ENCODE assay signal across 8 cellular contexts in the genomic region with DNA sequence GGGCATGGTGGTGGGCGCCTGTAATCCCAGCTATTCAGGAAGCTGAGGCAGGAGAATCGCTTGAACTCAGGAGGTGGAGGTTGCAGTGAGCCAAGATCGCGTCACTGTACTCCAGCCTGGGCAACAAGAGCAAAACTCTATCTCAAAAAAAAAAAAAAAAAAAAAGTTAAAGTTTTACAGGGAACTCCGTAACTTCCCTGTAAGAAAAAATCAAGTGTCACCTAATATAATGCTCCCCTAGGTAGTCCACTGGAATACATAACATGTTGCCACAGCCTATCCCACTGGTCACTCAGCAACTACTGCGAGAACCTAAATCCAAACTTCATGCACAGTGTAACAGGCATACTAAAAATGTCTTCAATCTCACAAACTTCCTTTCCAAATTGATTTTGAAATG. TPM values are rescaled to one million over a fixed set of nuclear protein-coding genes. Genes with fewer than 3 reads are reported as not detected.
DNase-seq lines count a peak whose midpoint lies in the region; ATAC-seq, FAIRE-seq and TF ChIP-seq lines count a peak whose summit lies in the region.
"Not testable (repeated sequence)": the region's sequence is repeated elsewhere in the genome, so short reads cannot be mapped to it uniquely, and the experiment has no call there.

No MANE protein-coding gene starts in this region.

- H3K79me2 ChIP-seq in GM23248 (ENCODE audit: insufficient read depth) (peaks cover 100% of the 10 kb centered on the region), keratinocyte (ENCODE audit: control insufficient read depth, insufficient read depth, low read length) (peaks cover 88% of the 10 kb centered on the region)

- H3K4me3 ChIP-seq in GM23248; keratinocyte (ENCODE audit: control insufficient read depth in 2 of 3, extremely low read depth in 1 of 3, insufficient read depth in 2 of 3, low read depth in 1 of 3, low read length in 3 of 3); lower lobe of right lung: not testable (repeated sequence)
- peak overlapping the region; percentile 26; the same call in 1 of the 2 replicates for H3K4me3 ChIP-seq in LNCaP clone FGC (ENCODE audit: low read depth, low read length)

- not testable (repeated sequence) for H3K9me3 ChIP-seq in GM23248 (ENCODE audit: low read depth); keratinocyte (ENCODE audit: control insufficient read depth, low read depth, low read length); lower lobe of right lung

- DNase-seq in GM23248; LNCaP clone FGC (ENCODE audit: low read depth); activated T-helper 2 cell treated with anti-CD3 and anti-CD28 coated beads, Interferon-gamma antibody, Interleukin-2, Interleukin-4, amounts not matched to agents 10 μg/mL and 5 μg/mL and 100 μg/mL, durations not matched to agents 14 hours and 24 hours and 36 hours (ENCODE audit: low spot score); keratinocyte (ENCODE audit: low read depth, low spot score); lower lobe of right lung; natural killer cell treated with Interleukin-12 subunit alpha and Interleukin-12 subunit beta and Interleukin-15 and Interleukin-18, amount 100 ng/mL, for 72 hours (ENCODE audit: low spot score); sciatic nerve (ENCODE audit: low spot score): not testable (repeated sequence)

- H3K27me3 Mint-ChIP-seq in activated T-helper 2 cell treated with anti-CD3 and anti-CD28 coated beads, Interferon-gamma antibody, Interleukin-2, Interleukin-4, amounts not matched to agents 10 μg/mL and 5 μg/mL and 100 μg/mL, durations not matched to agents 14 hours and 24 hours and 36 hours (ENCODE audit: low read depth); dendritic cell treated with granulocyte-macrophage colony-stimulating factor and Interleukin-4, amounts not matched to agents 40 ng/mL and 50 ng/mL, for 4 days; natural killer cell treated with Interleukin-12 subunit alpha and Interleukin-12 subunit beta and Interleukin-15 and Interleukin-18, amount 100 ng/mL, for 72 hours: not testable (repeated sequence)

- H3K27me3 ChIP-seq in GM23248 (replicated peaks; ENCODE audit: insufficient read depth); keratinocyte (ENCODE audit: control insufficient read depth, extremely low read depth, insufficient read depth, low read length); lower lobe of right lung (ENCODE audit: low read depth): not testable (repeated sequence)

- H3K36me3 Mint-ChIP-seq in activated T-helper 2 cell treated with anti-CD3 and anti-CD28 coated beads, Interferon-gamma antibody, Interleukin-2, Interleukin-4, amounts not matched to agents 10 μg/mL and 5 μg/mL and 100 μg/mL, durations not matched to agents 14 hours and 24 hours and 36 hours (ENCODE audit: low read depth), result peaks cover 52% of the 10 kb centered on the region
- H3K36me3 Mint-ChIP-seq in dendritic cell treated with granulocyte-macrophage colony-stimulating factor and Interleukin-4, amounts not matched to agents 40 ng/mL and 50 ng/mL, for 4 days (ENCODE audit: low read depth), result peaks cover 44% of the 10 kb centered on the region
- H3K36me3 Mint-ChIP-seq in natural killer cell treated with Interleukin-12 subunit alpha and Interleukin-12 subunit beta and Interleukin-15 and Interleukin-18, amount 100 ng/mL, for 72 hours, result not testable (repeated sequence)

- 94 to 96% methylated on average over 6 of the region's 6 CpGs for WGBS in GM23248 (ENCODE audit: low coverage in 1 of 2, low lambda C conversion rate in 2 of 2, missing lambda C conversion rate in 2 of 2), 2 experiments

- not testable (repeated sequence) for H2AFZ ChIP-seq in GM23248; keratinocyte (ENCODE audit: control insufficient read depth, low read length)

- not testable (repeated sequence) for H3K9me3 Mint-ChIP-seq in activated T-helper 2 cell treated with anti-CD3 and anti-CD28 coated beads, Interferon-gamma antibody, Interleukin-2, Interleukin-4, amounts not matched to agents 10 μg/mL and 5 μg/mL and 100 μg/mL, durations not matched to agents 14 hours and 24 hours and 36 hours; dendritic cell treated with granulocyte-macrophage colony-stimulating factor and Interleukin-4, amounts not matched to agents 40 ng/mL and 50 ng/mL, for 4 days; natural killer cell treated with Interleukin-12 subunit alpha and Interleukin-12 subunit beta and Interleukin-15 and Interleukin-18, amount 100 ng/mL, for 72 hours

- H3K4me1 ChIP-seq in GM23248 (ENCODE audit: insufficient read depth) (peaks cover 32% of the 10 kb centered on the region), keratinocyte (ENCODE audit: control insufficient read depth, extremely low read depth, insufficient read depth, low read length) (peaks cover 17% of the 10 kb centered on the region), lower lobe of right lung (peaks cover 41% of the 10 kb centered on the region)

- H3K9me2 ChIP-seq in GM23248 (ENCODE audit: insufficient read depth), result not testable (repeated sequence)

- H3K27ac Mint-ChIP-seq in activated T-helper 2 cell treated with anti-CD3 and anti-CD28 coated beads, Interferon-gamma antibody, Interleukin-2, Interleukin-4, amounts not matched to agents 10 μg/mL and 5 μg/mL and 100 μg/mL, durations not matched to agents 14 hours and 24 hours and 36 hours, result peak overlapping the region; percentile 34
- peak overlapping the region; percentile 30 for H3K27ac Mint-ChIP-seq in dendritic cell treated with granulocyte-macrophage colony-stimulating factor and Interleukin-4, amounts not matched to agents 40 ng/mL and 50 ng/mL, for 4 days
- peak overlapping the region; percentile 65 to 88 for H3K27ac Mint-ChIP-seq in natural killer cell treated with Interleukin-12 subunit alpha and Interleukin-12 subunit beta and Interleukin-15 and Interleukin-18, amount 100 ng/mL, for 72 hours

- intact Hi-C loops in activated T-helper 2 cell treated with anti-CD3 and anti-CD28 coated beads, Interferon-gamma antibody, Interleukin-2, Interleukin-4, amounts not matched to agents 10 μg/mL and 5 μg/mL and 100 μg/mL, durations not matched to agents 14 hours and 24 hours and 36 hours (cut with micrococcal nuclease); dendritic cell treated with granulocyte-macrophage colony-stimulating factor and Interleukin-4, amounts not matched to agents 40 ng/mL and 50 ng/mL, for 4 days (cut with micrococcal nuclease); lower lobe of right lung (cut with DNase I); sciatic nerve (cut with DNase I): not testable (repeated sequence)

- peak overlapping the region; percentile 6 for H3K4me2 ChIP-seq in GM23248 (ENCODE audit: unreplicated experiment)
- H3K4me2 ChIP-seq in keratinocyte (ENCODE audit: control insufficient read depth, extremely low read depth, insufficient read depth, low read depth, low read length), result not testable (repeated sequence)

- peaks cover 24% of the 10 kb centered on the region for H4K20me1 ChIP-seq in GM23248 (ENCODE audit: insufficient read depth)
- H4K20me1 ChIP-seq in keratinocyte (ENCODE audit: control insufficient read depth, extremely low read depth, insufficient read depth, low read length), result peaks cover 13% of the 10 kb centered on the region

- H3K4me1 Mint-ChIP-seq in activated T-helper 2 cell treated with anti-CD3 and anti-CD28 coated beads, Interferon-gamma antibody, Interleukin-2, Interleukin-4, amounts not matched to agents 10 μg/mL and 5 μg/mL and 100 μg/mL, durations not matched to agents 14 hours and 24 hours and 36 hours (ENCODE audit: low read depth), result peaks cover 41% of the 10 kb centered on the region
- peaks cover 41% of the 10 kb centered on the region for H3K4me1 Mint-ChIP-seq in dendritic cell treated with granulocyte-macrophage colony-stimulating factor and Interleukin-4, amounts not matched to agents 40 ng/mL and 50 ng/mL, for 4 days (ENCODE audit: low read depth)
- H3K4me1 Mint-ChIP-seq in natural killer cell treated with Interleukin-12 subunit alpha and Interleukin-12 subunit beta and Interleukin-15 and Interleukin-18, amount 100 ng/mL, for 72 hours (ENCODE audit: low read depth in 2 of 2), result peaks cover 31 to 47% of the 10 kb centered on the region in 2 donors

- FAIRE-seq in keratinocyte (lab: Jason Lieb, UNC), result peak; percentile 65

- H3K9me1 ChIP-seq in keratinocyte (ENCODE audit: control insufficient read depth, extremely low read depth, insufficient read depth, low read length), result not testable (repeated sequence)

- in situ Hi-C loops in GM23248 (cut with MboI), result not testable (repeated sequence)

- H3K4me3 Mint-ChIP-seq in activated T-helper 2 cell treated with anti-CD3 and anti-CD28 coated beads, Interferon-gamma antibody, Interleukin-2, Interleukin-4, amounts not matched to agents 10 μg/mL and 5 μg/mL and 100 μg/mL, durations not matched to agents 14 hours and 24 hours and 36 hours (ENCODE audit: low read depth); dendritic cell treated with granulocyte-macrophage colony-stimulating factor and Interleukin-4, amounts not matched to agents 40 ng/mL and 50 ng/mL, for 4 days; natural killer cell treated with Interleukin-12 subunit alpha and Interleukin-12 subunit beta and Interleukin-15 and Interleukin-18, amount 100 ng/mL, for 72 hours: not testable (repeated sequence)

- peaks cover 35% of the 10 kb centered on the region for H3F3A ChIP-seq in GM23248 (ENCODE audit: insufficient read depth)

- H3K27ac ChIP-seq in GM23248, result peak overlapping the region; percentile 11
- not testable (repeated sequence) for H3K27ac ChIP-seq in keratinocyte (ENCODE audit: control insufficient read depth, insufficient read depth, low read length); lower lobe of right lung

- ATAC-seq in lower lobe of right lung (peak; percentile 25 to 50), sciatic nerve (peak; percentile 17)
- not testable (repeated sequence) for ATAC-seq in natural killer cell treated with Interleukin-12 subunit alpha and Interleukin-12 subunit beta and Interleukin-15 and Interleukin-18, amount 100 ng/mL, for 72 hours

- H3K9ac ChIP-seq in GM23248; keratinocyte (ENCODE audit: control insufficient read depth, extremely low read depth, insufficient read depth, low read length): not testable (repeated sequence)

- not testable (repeated sequence) for TF ChIP-seq CTCF in LNCaP clone FGC (IDR thresholded peaks at IDR 0.05; ENCODE audit: control insufficient read depth, extremely low read depth, insufficient read depth); keratinocyte (optimal IDR thresholded peaks at IDR 0.05 in 1 of 3, IDR thresholded peaks at IDR 0.05 in 1 of 3, conservative IDR thresholded peaks at IDR 0.05 in 1 of 3; ENCODE audit: extremely low read depth in 1 of 3, insufficient read depth in 2 of 3, low read length in 3 of 3); lower lobe of right lung (IDR thresholded peaks at IDR 0.05)

- dilution Hi-C loops in keratinocyte (cut with MboI; ENCODE audit: extremely low pct_ligation_motif_present, low sequenced_read_pairs), result not testable (repeated sequence)

- H3K36me3 ChIP-seq in GM23248 (ENCODE audit: low read depth) (peaks cover 33% of the 10 kb centered on the region), keratinocyte (ENCODE audit: control insufficient read depth in 2 of 2, extremely low read depth in 1 of 2, insufficient read depth in 2 of 2, low read length in 2 of 2) (peaks cover 2 to 17% of the 10 kb centered on the region in 2 experiments), lower lobe of right lung (peaks cover 40% of the 10 kb centered on the region)

RNA-seq across cellular contexts. Expression of a gene that starts 19.0 kb away (rescaled TPM):
- total RNA-seq in GM23248 (2014; rRNA removed; shearing (Covaris generic)), result 26.3 and 27.2 TPM in 2 replicates
- polyA plus RNA-seq in GM23248 (2016; fragmentation: Nextera tagmentation; extraction: Ambion mirVana) (9.5 and 11.2 TPM in 2 replicates), keratinocyte (45.4 to 212 TPM (median 80.1 TPM) in 3 replicates)
- total RNA-seq in activated T-helper 2 cell treated with anti-CD3 and anti-CD28 coated beads, Interferon-gamma antibody, Interleukin-2, Interleukin-4, amounts not matched to agents 10 μg/mL and 5 μg/mL and 100 μg/mL, durations not matched to agents 14 hours and 24 hours and 36 hours, result 165 and 196 TPM in 2 replicates
- polyA plus RNA-seq in keratinocyte (2011; ENCODE audit: low read depth), result 220 TPM
- 46.4 and 76.9 TPM in 2 replicates for polyA plus RNA-seq in keratinocyte (2011; cell fraction: cytosol; rRNA removed)
- polyA plus RNA-seq in keratinocyte (2011; cell fraction: nucleus; rRNA removed), result 42.6 and 55.9 TPM in 2 replicates
- 37.7 and 50.0 TPM in 2 replicates for polyA plus RNA-seq in keratinocyte (2012; ENCODE audit: low replicate concordance)
- polyA minus RNA-seq in keratinocyte, result 18.3 to 65.2 TPM (median 48.8 TPM) in 3 replicates
- 155 TPM for polyA minus RNA-seq in keratinocyte (2011; cell fraction: cytosol; rRNA and poly(A)+ RNA removed)
- 16.7 and 22.9 TPM in 2 replicates for polyA minus RNA-seq in keratinocyte (2011; cell fraction: nucleus; rRNA and poly(A)+ RNA removed)
- total RNA-seq in lower lobe of right lung (102 TPM), sciatic nerve (86.8 TPM)
- 100 to 1,000 TPM; 149 to 211 TPM for total RNA-seq in natural killer cell treated with Interleukin-12 subunit alpha and Interleukin-12 subunit beta and Interleukin-15 and Interleukin-18, amount 100 ng/mL, for 72 hours
